In the genomic region with DNA sequence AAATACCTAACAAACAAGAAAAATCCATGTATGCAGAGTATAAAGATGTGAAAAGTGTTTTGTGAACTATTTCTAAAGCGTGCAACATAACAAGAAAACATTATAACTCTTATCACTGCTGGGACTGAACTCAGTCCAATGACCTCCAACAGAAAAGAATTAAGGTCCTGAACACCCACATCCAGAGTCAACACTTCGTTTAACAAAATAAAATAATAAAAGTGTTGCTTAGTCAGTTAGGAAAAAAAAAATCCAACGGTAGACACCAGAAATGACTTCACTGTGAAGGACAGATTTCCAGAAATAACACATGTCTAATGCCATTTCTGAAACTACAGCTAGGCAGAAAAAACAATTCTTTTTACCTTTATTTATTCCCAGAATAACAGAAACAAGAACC, we compare ENCODE assay signal across 13 cellular contexts. TPM values are rescaled to one million over a fixed set of nuclear protein-coding genes. Genes with fewer than 3 reads are reported as not detected.
DNase-seq lines count a peak whose midpoint lies in the region; ATAC-seq and TF ChIP-seq lines count a peak whose summit lies in the region.
"Had no signal": no experiment of that assay in that cellular context is flagged by ENCODE, and none has a peak within 500 bp of the region (broad histone marks: within the 10 kb centered on the region; RNA-seq: fewer than 3 reads in every experiment).

No MANE protein-coding gene starts in this region.

- peak overlapping the region; percentile 32 to 45 for H3K27ac ChIP-seq in ascending aorta
- H3K27ac ChIP-seq: pancreas had no signal

- no peaks in the 10 kb centered on the region for H3K36me3 ChIP-seq in ascending aorta
- H3K36me3 ChIP-seq: pancreas had no signal

- ATAC-seq in left ventricle myocardium superior (peak; percentile 10), Right ventricle myocardium superior (ENCODE audit: poor library complexity) (no peak), GM18498 (IDR thresholded peaks at IDR 0.05; ENCODE audit: unreplicated experiment) (no peak), HG03460 (IDR thresholded peaks at IDR 0.05; ENCODE audit: unreplicated experiment) (no peak), GM18870 (IDR thresholded peaks at IDR 0.05; ENCODE audit: unreplicated experiment) (no peak), sciatic nerve (no peak)

- H3K4me1 ChIP-seq in ascending aorta = peaks cover 6 to 20% of the 10 kb centered on the region in 2 donors

- no peaks in the 10 kb centered on the region for H3K27me3 ChIP-seq in ascending aorta
- H3K27me3 ChIP-seq: pancreas, testis had no signal

- intact Hi-C loops in left ventricle myocardium superior (cut with micrococcal nuclease) = no loop called here
- intact Hi-C loops in Right ventricle myocardium superior (cut with DNase I) = no loop called here
- intact Hi-C loops in ascending aorta (cut with DNase I) = loop anchor here (2.0 kb wide), 1 partner anchor 27 kb away; a partner anchor contains a TSS
- intact Hi-C loops in sciatic nerve (cut with DNase I) = no loop called here

- no peak for DNase-seq in left ventricle myocardium superior
- DNase-seq in Right ventricle myocardium superior = no peak
- DNase-seq in ascending aorta (ENCODE audit: low spot score in 2 of 2) = no peak
- peak; percentile 73 for DNase-seq in kidney glomerular epithelial cell (lab: John Stamatoyannopoulos, UW)
- no peak for DNase-seq in sciatic nerve (ENCODE audit: low spot score)
- DNase-seq: activated T-cell treated with anti-CD3 and anti-CD28 coated beads, Interleukin-2, amount 50 U/mL, for 1 hour; NCI-H1930; pancreas had no signal

- no peak overlapping the region for H3K4me3 ChIP-seq in ascending aorta
- H3K4me3 ChIP-seq: coronary artery, pancreas, testis had no signal

- no peak for TF ChIP-seq CTCF in ascending aorta (IDR thresholded peaks at IDR 0.05)

- H3K9me3 ChIP-seq in ascending aorta = no peaks in the 10 kb centered on the region
- H3K9me3 ChIP-seq: pancreas, testis had no signal

RNA-seq across cellular contexts. Expression of a gene that starts 28.0 kb away (rescaled TPM):
- total RNA-seq in left ventricle myocardium superior (1.8 TPM), Right ventricle myocardium superior (1.7 TPM), ascending aorta (0.11 TPM), sciatic nerve (7.8 TPM)
